11 cellular contexts compared by ENCODE assay signal in the genomic region with DNA sequence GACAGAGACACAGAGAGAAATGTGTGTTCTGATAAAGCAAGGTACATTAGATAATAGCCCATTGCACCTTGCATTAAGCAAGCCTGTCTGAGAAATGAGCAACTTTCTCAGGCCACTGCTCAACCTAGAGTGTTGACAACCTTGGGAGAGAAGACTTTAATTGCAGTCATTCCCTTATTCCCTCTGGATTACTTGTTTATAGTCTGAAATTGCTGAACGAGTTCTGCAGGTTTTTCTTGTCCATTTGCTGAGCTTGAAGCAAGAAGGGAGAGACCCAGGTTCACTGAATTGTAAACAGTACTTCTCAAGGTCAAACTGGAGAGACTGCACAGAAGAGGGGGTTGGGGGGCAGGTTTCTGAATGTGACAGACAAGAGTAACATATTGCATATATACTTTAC.
DNase-seq lines count a peak whose midpoint lies in the region; ATAC-seq and TF ChIP-seq lines count a peak whose summit lies in the region.
"Had no signal": no experiment of that assay in that cellular context is flagged by ENCODE, and none has a peak within 500 bp of the region (broad histone marks: within the 10 kb centered on the region; RNA-seq: fewer than 3 reads in every experiment).

No MANE protein-coding gene starts in this region.

- H3K27ac ChIP-seq in cardiac muscle cell (peak overlapping the region; percentile 61), RWPE1 (no peak overlapping the region), liver (ENCODE audit: low read depth in 1 of 2, low read length in 2 of 2) (peak overlapping the region; percentile 2 to 43), upper lobe of right lung (no peak overlapping the region)

- intact Hi-C loops in left cardiac atrium (cut with DNase I) = no loop called here
- intact Hi-C loops in upper lobe of right lung (cut with DNase I) = no loop called here

- peak in 1 of 2 donors; percentile 9 for TF ChIP-seq RAD21 in liver (IDR thresholded peaks at IDR 0.05)

- CTCF ChIA-PET in RWPE1 (lab: Yijun Ruan, JAX) = no interaction called here

- WGBS in liver = 13% methylated on average over 1 of the region's 1 CpG

- POLR2A ChIA-PET in RWPE1 (lab: Yijun Ruan, JAX; ENCODE audit: low non-redundant PET) = no interaction called here

- H3K4me1 ChIP-seq in cardiac muscle cell (ENCODE audit: low read depth) (peaks cover 22% of the 10 kb centered on the region), liver (ENCODE audit: control insufficient read depth in 4 of 4, insufficient read depth in 4 of 4, low read length in 3 of 4) (peaks cover 4 to 40% (median 31%) of the 10 kb centered on the region in 4 donors), upper lobe of right lung (peaks cover 26% of the 10 kb centered on the region)

- H3K27me3 ChIP-seq in cardiac muscle cell (no peaks in the 10 kb centered on the region), liver (ENCODE audit: control insufficient read depth in 4 of 4, insufficient read depth in 4 of 4, low read length in 3 of 4) (no peaks in the 10 kb centered on the region), upper lobe of right lung (no peaks in the 10 kb centered on the region), MG63 (no peaks in the 10 kb centered on the region)

- DNase-seq in cardiac muscle cell (ENCODE audit: low read depth in 1 of 2, low spot score in 1 of 2) (peak in 1 of 2 donors; percentile 18), left cardiac atrium (no peak), RWPE1 (ENCODE audit: low spot score) (peak; percentile 24), upper lobe of right lung (no peak), MG63 (no peak)
- DNase-seq: NCI-H1092 treated with DMSO at 0.1 percent for 48 hours had no signal

- TF ChIP-seq CTCF in cardiac muscle cell (IDR thresholded peaks at IDR 0.05; ENCODE audit: low read depth, low read length) = no peak
- TF ChIP-seq CTCF in RWPE1 (conservative IDR thresholded peaks at IDR 0.05; ENCODE audit: low read depth) = no peak
- no peak for TF ChIP-seq CTCF in liver (IDR thresholded peaks at IDR 0.05; ENCODE audit: low read depth, low read length, missing input control)
- TF ChIP-seq CTCF in upper lobe of right lung (IDR thresholded peaks at IDR 0.05) = no peak

- H3K36me3 ChIP-seq in cardiac muscle cell (no peaks in the 10 kb centered on the region), liver (ENCODE audit: control insufficient read depth in 4 of 4, insufficient read depth in 3 of 4, low read depth in 1 of 4, low read length in 3 of 4) (no peaks in the 10 kb centered on the region), upper lobe of right lung (no peaks in the 10 kb centered on the region), MG63 (no peaks in the 10 kb centered on the region)

- no peak for ATAC-seq in left cardiac atrium
- ATAC-seq in upper lobe of right lung = peak; percentile 48
- no peak for ATAC-seq in HG03196 (IDR thresholded peaks at IDR 0.05; ENCODE audit: unreplicated experiment)
- ATAC-seq in HG03442 (IDR thresholded peaks at IDR 0.05; ENCODE audit: unreplicated experiment) = no peak
- ATAC-seq: left lobe of liver, Panc1 had no signal

- H3K9me3 ChIP-seq in cardiac muscle cell (ENCODE audit: low read depth) (no peaks in the 10 kb centered on the region), liver (ENCODE audit: control insufficient read depth in 4 of 4, low read length in 3 of 4) (no peaks in the 10 kb centered on the region), upper lobe of right lung (no peaks in the 10 kb centered on the region), MG63 (no peaks in the 10 kb centered on the region)

- no peak overlapping the region for H3K9ac ChIP-seq in liver (ENCODE audit: low read depth in 1 of 2, low read length in 2 of 2)

- H3K4me3 ChIP-seq in cardiac muscle cell = no peak overlapping the region
- no peak overlapping the region for H3K4me3 ChIP-seq in liver (ENCODE audit: low read depth in 1 of 3, low read length in 3 of 3)
- H3K4me3 ChIP-seq in upper lobe of right lung = no peak overlapping the region
- no peak overlapping the region for H3K4me3 ChIP-seq in MG63

TF ChIP-seq in liver, 16 proteins besides CTCF, POLR2A, EP300 and RAD21:
- TF ChIP-seq EGR1 (IDR thresholded peaks at IDR 0.05; ENCODE audit: low read depth in 2 of 2) (no peak), HNF4A (conservative IDR thresholded peaks at IDR 0.05) (peak in 1 of 2 donors; percentile 23), YY1 (IDR thresholded peaks at IDR 0.05) (peak; percentile 22), HNF4G (IDR thresholded peaks at IDR 0.05) (no peak), FOXA2 (IDR thresholded peaks at IDR 0.05) (peak; percentile 33), NR2F2 (IDR thresholded peaks at IDR 0.05) (no peak), RXRA (IDR thresholded peaks at IDR 0.05) (peak; percentile 6 to 32), FOXA1 (IDR thresholded peaks at IDR 0.05) (no peak)
- TF ChIP-seq, protein P1, sequence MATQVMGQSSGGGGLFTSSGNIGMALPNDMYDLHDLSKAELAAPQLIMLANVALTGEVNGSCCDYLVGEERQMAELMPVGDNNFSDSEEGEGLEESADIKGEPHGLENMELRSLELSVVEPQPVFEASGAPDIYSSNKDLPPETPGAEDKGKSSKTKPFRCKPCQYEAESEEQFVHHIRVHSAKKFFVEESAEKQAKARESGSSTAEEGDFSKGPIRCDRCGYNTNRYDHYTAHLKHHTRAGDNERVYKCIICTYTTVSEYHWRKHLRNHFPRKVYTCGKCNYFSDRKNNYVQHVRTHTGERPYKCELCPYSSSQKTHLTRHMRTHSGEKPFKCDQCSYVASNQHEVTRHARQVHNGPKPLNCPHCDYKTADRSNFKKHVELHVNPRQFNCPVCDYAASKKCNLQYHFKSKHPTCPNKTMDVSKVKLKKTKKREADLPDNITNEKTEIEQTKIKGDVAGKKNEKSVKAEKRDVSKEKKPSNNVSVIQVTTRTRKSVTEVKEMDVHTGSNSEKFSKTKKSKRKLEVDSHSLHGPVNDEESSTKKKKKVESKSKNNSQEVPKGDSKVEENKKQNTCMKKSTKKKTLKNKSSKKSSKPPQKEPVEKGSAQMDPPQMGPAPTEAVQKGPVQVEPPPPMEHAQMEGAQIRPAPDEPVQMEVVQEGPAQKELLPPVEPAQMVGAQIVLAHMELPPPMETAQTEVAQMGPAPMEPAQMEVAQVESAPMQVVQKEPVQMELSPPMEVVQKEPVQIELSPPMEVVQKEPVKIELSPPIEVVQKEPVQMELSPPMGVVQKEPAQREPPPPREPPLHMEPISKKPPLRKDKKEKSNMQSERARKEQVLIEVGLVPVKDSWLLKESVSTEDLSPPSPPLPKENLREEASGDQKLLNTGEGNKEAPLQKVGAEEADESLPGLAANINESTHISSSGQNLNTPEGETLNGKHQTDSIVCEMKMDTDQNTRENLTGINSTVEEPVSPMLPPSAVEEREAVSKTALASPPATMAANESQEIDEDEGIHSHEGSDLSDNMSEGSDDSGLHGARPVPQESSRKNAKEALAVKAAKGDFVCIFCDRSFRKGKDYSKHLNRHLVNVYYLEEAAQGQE (IDR thresholded peaks at IDR 0.05) = no peak

Comparison
In these comparisons a context has a peak if more than half of its experiments do, and no peak if none do; other contexts are left out.
1. H3K27ac ChIP-seq: peak in cardiac muscle cell (single experiment) and liver (2 of 2); none in RWPE1 (single experiment) and upper lobe of right lung (single experiment).